In genomic region chr2:47360937-47361336, GRCh38 we compare ENCODE assay signal across 13 cellular contexts. TPM values are rescaled to one million over a fixed set of nuclear protein-coding genes. Genes with fewer than 3 reads are reported as not detected.
DNase-seq lines count a peak whose midpoint lies in the region; ATAC-seq and FAIRE-seq lines count a peak whose summit lies in the region.
"Had no signal": no experiment of that assay in that cellular context is flagged by ENCODE, and none has a peak within 500 bp of the region (broad histone marks: within the 10 kb centered on the region; RNA-seq: fewer than 3 reads in every experiment).

No MANE protein-coding gene starts in this region.

- no peaks in the 10 kb centered on the region for H3K27me3 ChIP-seq in duodenal mucosa (ENCODE audit: control insufficient read depth in 1 of 2, insufficient read depth in 2 of 2, low read length in 2 of 2)

- DNase-seq in ELR (ENCODE audit: low read depth) (peak; percentile 98), M059J (ENCODE audit: low read depth) (peak; percentile 94), skeletal muscle cell (ENCODE audit: low read depth) (peak; percentile 35), HTR-8/SVneo (ENCODE audit: insufficient read length, low spot score) (no peak)
- DNase-seq: activated CD8-positive, alpha-beta memory T cell treated with anti-CD3 and anti-CD28 coated beads for 24 hours; hippocampal formation; mesendoderm; NCI-H1694; stimulated activated CD4-positive, alpha-beta T cell treated with anti-CD3 and anti-CD28 coated beads, Interleukin-4, amount 100 ng/mL, for 1 hour; SW 1271 had no signal

- H3K4me1 ChIP-seq in duodenal mucosa (ENCODE audit: control insufficient read depth in 1 of 2, insufficient read depth in 2 of 2, low read length in 2 of 2): peaks cover 11 to 28% of the 10 kb centered on the region in 2 donors

- H3K9ac ChIP-seq in duodenal mucosa (ENCODE audit: low read depth in 1 of 2, low read length in 2 of 2): peak overlapping the region; percentile 35 to 42

- H3K9me3 ChIP-seq in duodenal mucosa (ENCODE audit: control insufficient read depth in 1 of 2, low read length in 2 of 2): no peaks in the 10 kb centered on the region

- FAIRE-seq in HTR-8/SVneo (lab: Jason Lieb, UNC): no peak

- H3K27ac ChIP-seq in duodenal mucosa (ENCODE audit: low read depth, low read length): peak overlapping the region; percentile 71

- no peaks in the 10 kb centered on the region for H3K36me3 ChIP-seq in duodenal mucosa (ENCODE audit: control insufficient read depth in 1 of 2, insufficient read depth in 2 of 2, low read length in 2 of 2)

- no peak for ATAC-seq in HG02798 (IDR thresholded peaks at IDR 0.05; ENCODE audit: poor library complexity, unreplicated experiment)
- no peak for ATAC-seq in GM18870 (IDR thresholded peaks at IDR 0.05; ENCODE audit: unreplicated experiment)

- no peak overlapping the region for H3K4me3 ChIP-seq in duodenal mucosa (ENCODE audit: low read depth in 1 of 2, low read length in 2 of 2)
- no peak overlapping the region for H3K4me3 ChIP-seq in skeletal muscle cell (ENCODE audit: low read depth, low read length)

RNA-seq across cellular contexts. Expression of gene EPCAM, which starts 8.2 kb away (rescaled TPM):
- total RNA-seq in M059J (2014; rRNA removed; shearing (Covaris generic)): not detected in 2 replicates

RNA-seq across cellular contexts. Expression of gene MSH2, which starts 42.0 kb away (rescaled TPM):
- 44.6 and 60.6 TPM in 2 replicates for total RNA-seq in M059J (2014; rRNA removed; shearing (Covaris generic))
